1 cellular context compared by ENCODE assay signal in the genomic region with DNA sequence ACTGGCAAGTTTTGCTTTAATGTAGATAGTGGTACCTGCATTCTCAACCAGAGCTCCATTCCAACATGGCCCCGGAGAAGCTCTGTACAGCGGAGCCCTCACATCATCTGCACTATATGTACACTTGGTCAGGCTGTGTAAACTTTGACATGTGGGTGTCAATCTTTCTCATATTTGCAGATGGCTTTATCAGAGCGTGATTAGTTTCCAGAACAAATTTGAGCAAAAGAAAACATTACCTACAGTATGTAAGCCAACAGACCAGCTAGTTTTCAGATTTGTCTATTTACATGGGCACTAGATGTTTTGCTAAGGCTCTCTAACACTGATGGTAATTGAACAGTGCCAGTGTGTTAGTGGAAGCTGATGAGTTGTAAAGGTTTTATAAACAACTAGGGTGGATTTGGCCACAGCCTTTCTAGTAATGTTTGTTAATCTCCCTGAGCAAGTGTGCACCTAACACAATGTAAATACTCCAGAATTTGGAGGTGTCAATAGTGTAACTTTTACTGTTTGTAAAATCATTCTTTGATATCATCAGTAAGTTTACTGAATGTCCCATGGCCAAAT.
TF ChIP-seq lines count a peak whose summit lies in the region.

No MANE protein-coding gene starts in this region.

TF ChIP-seq in HepG2, 621 proteins besides CTCF, POLR2A, EP300 and RAD21 (continued from another document and continues in another):
- TF ChIP-seq, protein P1, sequence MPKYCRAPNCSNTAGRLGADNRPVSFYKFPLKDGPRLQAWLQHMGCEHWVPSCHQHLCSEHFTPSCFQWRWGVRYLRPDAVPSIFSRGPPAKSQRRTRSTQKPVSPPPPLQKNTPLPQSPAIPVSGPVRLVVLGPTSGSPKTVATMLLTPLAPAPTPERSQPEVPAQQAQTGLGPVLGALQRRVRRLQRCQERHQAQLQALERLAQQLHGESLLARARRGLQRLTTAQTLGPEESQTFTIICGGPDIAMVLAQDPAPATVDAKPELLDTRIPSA (CRISPR knock-in tag; IDR thresholded peaks at IDR 0.05; ENCODE audit: borderline replicate concordance): no peak
- TF ChIP-seq HOXA3 (CRISPR knock-in tag; IDR thresholded peaks at IDR 0.05) (no peak; the same call in 1 of the 2 replicates), ZKSCAN1 (IDR thresholded peaks at IDR 0.05; ENCODE audit: low read length) (no peak), ZNF484 (CRISPR knock-in tag; IDR thresholded peaks at IDR 0.05; ENCODE audit: borderline replicate concordance, low read depth) (no peak), CENPX (CRISPR knock-in tag; IDR thresholded peaks at IDR 0.05) (no peak), ZMYM3 (CRISPR knock-in tag; IDR thresholded peaks at IDR 0.05) (no peak), NCOA2 (CRISPR knock-in tag; IDR thresholded peaks at IDR 0.05) (peak; percentile 58; the same call in 1 of the 2 replicates), ZSCAN20 (CRISPR knock-in tag; IDR thresholded peaks at IDR 0.05; ENCODE audit: borderline replicate concordance) (no peak), ZNF720 (CRISPR knock-in tag; IDR thresholded peaks at IDR 0.05) (no peak), PHF8 (CRISPR knock-in tag; IDR thresholded peaks at IDR 0.05) (0 out of 2 replicates have a peak, but pooled peaks have one; percentile 16), RFX1 (IDR thresholded peaks at IDR 0.05) (no peak), NCOA5 (CRISPR knock-in tag; IDR thresholded peaks at IDR 0.05) (no peak), AGO2 (optimal IDR thresholded peaks at IDR 0.05; ENCODE audit: low read depth, low read length) (no peak), ZSCAN22 (CRISPR knock-in tag; IDR thresholded peaks at IDR 0.05) (no peak), NFRKB (IDR thresholded peaks at IDR 0.05) (no peak), KDM5B (CRISPR knock-in tag; IDR thresholded peaks at IDR 0.05; ENCODE audit: borderline replicate concordance) (no peak), ZNF781 (CRISPR knock-in tag; IDR thresholded peaks at IDR 0.05; ENCODE audit: borderline replicate concordance, not compliant biosample characterization) (no peak), KLF13 (CRISPR knock-in tag; IDR thresholded peaks at IDR 0.05) (no peak), MYNN (CRISPR knock-in tag; IDR thresholded peaks at IDR 0.05; ENCODE audit: low read depth) (no peak), MXI1 (IDR thresholded peaks at IDR 0.05; ENCODE audit: borderline replicate concordance, low read depth, low read length) (no peak), CBFB (CRISPR knock-in tag; IDR thresholded peaks at IDR 0.05) (no peak), THYN1 (CRISPR knock-in tag; IDR thresholded peaks at IDR 0.05; ENCODE audit: borderline replicate concordance, low read depth) (no peak), ZNF234 (CRISPR knock-in tag; conservative IDR thresholded peaks at IDR 0.05) (no peak), ZNF547 (CRISPR knock-in tag; IDR thresholded peaks at IDR 0.05) (no peak), ZNF460 (CRISPR knock-in tag; IDR thresholded peaks at IDR 0.05; ENCODE audit: borderline replicate concordance) (no peak), ZNF12 (CRISPR knock-in tag; IDR thresholded peaks at IDR 0.05) (no peak), HIVEP1 (CRISPR knock-in tag; IDR thresholded peaks at IDR 0.05) (no peak), SNRNP70 (IDR thresholded peaks at IDR 0.05; ENCODE audit: low read depth, low read length) (no peak), KLF16 (CRISPR knock-in tag; IDR thresholded peaks at IDR 0.05) (no peak), TCF7L2 (IDR thresholded peaks at IDR 0.05; ENCODE audit: low read depth, low read length) (no peak)
- TF ChIP-seq, protein P2, sequence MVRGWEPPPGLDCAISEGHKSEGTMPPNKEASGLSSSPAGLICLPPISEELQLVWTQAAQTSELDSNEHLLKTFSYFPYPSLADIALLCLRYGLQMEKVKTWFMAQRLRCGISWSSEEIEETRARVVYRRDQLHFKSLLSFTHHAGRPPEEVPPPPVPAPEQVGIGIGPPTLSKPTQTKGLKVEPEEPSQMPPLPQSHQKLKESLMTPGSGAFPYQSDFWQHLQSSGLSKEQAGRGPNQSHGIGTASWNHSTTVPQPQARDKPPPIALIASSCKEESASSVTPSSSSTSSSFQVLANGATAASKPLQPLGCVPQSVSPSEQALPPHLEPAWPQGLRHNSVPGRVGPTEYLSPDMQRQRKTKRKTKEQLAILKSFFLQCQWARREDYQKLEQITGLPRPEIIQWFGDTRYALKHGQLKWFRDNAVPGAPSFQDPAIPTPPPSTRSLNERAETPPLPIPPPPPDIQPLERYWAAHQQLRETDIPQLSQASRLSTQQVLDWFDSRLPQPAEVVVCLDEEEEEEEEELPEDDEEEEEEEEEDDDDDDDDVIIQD (CRISPR knock-in tag; IDR thresholded peaks at IDR 0.05; ENCODE audit: low read depth): no peak
- TF ChIP-seq, protein P3, sequence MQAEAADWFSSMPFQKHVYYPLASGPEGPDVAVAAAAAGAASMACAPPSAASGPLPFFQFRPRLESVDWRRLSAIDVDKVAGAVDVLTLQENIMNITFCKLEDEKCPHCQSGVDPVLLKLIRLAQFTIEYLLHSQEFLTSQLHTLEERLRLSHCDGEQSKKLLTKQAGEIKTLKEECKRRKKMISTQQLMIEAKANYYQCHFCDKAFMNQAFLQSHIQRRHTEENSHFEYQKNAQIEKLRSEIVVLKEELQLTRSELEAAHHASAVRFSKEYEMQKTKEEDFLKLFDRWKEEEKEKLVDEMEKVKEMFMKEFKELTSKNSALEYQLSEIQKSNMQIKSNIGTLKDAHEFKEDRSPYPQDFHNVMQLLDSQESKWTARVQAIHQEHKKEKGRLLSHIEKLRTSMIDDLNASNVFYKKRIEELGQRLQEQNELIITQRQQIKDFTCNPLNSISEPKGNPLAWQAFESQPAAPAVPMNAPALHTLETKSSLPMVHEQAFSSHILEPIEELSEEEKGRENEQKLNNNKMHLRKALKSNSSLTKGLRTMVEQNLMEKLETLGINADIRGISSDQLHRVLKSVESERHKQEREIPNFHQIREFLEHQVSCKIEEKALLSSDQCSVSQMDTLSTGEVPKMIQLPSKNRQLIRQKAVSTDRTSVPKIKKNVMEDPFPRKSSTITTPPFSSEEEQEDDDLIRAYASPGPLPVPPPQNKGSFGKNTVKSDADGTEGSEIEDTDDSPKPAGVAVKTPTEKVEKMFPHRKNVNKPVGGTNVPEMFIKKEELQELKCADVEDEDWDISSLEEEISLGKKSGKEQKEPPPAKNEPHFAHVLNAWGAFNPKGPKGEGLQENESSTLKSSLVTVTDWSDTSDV (CRISPR knock-in tag; IDR thresholded peaks at IDR 0.05): no peak
- TF ChIP-seq, protein P4, sequence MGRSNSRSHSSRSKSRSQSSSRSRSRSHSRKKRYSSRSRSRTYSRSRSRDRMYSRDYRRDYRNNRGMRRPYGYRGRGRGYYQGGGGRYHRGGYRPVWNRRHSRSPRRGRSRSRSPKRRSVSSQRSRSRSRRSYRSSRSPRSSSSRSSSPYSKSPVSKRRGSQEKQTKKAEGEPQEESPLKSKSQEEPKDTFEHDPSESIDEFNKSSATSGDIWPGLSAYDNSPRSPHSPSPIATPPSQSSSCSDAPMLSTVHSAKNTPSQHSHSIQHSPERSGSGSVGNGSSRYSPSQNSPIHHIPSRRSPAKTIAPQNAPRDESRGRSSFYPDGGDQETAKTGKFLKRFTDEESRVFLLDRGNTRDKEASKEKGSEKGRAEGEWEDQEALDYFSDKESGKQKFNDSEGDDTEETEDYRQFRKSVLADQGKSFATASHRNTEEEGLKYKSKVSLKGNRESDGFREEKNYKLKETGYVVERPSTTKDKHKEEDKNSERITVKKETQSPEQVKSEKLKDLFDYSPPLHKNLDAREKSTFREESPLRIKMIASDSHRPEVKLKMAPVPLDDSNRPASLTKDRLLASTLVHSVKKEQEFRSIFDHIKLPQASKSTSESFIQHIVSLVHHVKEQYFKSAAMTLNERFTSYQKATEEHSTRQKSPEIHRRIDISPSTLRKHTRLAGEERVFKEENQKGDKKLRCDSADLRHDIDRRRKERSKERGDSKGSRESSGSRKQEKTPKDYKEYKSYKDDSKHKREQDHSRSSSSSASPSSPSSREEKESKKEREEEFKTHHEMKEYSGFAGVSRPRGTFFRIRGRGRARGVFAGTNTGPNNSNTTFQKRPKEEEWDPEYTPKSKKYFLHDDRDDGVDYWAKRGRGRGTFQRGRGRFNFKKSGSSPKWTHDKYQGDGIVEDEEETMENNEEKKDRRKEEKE (IDR thresholded peaks at IDR 0.05): no peak
- TF ChIP-seq, protein P5, sequence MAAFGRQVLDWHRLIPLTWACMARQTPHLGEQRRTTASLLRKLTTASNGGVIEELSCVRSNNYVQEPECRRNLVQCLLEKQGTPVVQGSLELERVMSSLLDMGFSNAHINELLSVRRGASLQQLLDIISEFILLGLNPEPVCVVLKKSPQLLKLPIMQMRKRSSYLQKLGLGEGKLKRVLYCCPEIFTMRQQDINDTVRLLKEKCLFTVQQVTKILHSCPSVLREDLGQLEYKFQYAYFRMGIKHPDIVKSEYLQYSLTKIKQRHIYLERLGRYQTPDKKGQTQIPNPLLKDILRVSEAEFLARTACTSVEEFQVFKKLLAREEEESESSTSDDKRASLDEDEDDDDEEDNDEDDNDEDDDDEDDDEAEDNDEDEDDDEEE (CRISPR knock-in tag; IDR thresholded peaks at IDR 0.05): no peak
- TF ChIP-seq, protein P6, sequence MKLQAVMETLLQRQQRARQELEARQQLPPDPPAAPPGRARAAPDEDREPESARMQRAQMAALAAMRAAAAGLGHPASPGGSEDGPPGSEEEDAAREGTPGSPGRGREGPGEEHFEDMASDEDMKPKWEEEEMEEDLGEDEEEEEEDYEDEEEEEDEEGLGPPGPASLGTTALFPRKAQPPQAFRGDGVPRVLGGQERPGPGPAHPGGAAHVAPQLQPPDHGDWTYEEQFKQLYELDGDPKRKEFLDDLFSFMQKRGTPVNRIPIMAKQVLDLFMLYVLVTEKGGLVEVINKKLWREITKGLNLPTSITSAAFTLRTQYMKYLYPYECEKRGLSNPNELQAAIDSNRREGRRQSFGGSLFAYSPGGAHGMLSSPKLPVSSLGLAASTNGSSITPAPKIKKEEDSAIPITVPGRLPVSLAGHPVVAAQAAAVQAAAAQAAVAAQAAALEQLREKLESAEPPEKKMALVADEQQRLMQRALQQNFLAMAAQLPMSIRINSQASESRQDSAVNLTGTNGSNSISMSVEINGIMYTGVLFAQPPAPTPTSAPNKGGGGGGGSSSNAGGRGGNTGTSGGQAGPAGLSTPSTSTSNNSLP (IDR thresholded peaks at IDR 0.05; ENCODE audit: low read depth, low read length): peak; percentile 49; the same call in 1 of the 2 replicates
- TF ChIP-seq, protein P7, sequence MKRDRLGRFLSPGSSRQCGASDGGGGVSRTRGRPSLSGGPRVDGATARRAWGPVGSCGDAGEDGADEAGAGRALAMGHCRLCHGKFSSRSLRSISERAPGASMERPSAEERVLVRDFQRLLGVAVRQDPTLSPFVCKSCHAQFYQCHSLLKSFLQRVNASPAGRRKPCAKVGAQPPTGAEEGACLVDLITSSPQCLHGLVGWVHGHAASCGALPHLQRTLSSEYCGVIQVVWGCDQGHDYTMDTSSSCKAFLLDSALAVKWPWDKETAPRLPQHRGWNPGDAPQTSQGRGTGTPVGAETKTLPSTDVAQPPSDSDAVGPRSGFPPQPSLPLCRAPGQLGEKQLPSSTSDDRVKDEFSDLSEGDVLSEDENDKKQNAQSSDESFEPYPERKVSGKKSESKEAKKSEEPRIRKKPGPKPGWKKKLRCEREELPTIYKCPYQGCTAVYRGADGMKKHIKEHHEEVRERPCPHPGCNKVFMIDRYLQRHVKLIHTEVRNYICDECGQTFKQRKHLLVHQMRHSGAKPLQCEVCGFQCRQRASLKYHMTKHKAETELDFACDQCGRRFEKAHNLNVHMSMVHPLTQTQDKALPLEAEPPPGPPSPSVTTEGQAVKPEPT (CRISPR knock-in tag; IDR thresholded peaks at IDR 0.05; ENCODE audit: low read depth): no peak
- TF ChIP-seq, protein P8, sequence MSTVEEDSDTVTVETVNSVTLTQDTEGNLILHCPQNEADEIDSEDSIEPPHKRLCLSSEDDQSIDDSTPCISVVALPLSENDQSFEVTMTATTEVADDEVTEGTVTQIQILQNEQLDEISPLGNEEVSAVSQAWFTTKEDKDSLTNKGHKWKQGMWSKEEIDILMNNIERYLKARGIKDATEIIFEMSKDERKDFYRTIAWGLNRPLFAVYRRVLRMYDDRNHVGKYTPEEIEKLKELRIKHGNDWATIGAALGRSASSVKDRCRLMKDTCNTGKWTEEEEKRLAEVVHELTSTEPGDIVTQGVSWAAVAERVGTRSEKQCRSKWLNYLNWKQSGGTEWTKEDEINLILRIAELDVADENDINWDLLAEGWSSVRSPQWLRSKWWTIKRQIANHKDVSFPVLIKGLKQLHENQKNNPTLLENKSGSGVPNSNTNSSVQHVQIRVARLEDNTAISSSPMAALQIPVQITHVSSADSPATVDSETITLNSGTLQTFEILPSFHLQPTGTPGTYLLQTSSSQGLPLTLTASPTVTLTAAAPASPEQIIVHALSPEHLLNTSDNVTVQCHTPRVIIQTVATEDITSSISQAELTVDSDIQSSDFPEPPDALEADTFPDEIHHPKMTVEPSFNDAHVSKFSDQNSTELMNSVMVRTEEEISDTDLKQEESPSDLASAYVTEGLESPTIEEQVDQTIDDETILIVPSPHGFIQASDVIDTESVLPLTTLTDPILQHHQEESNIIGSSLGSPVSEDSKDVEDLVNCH (CRISPR knock-in tag; IDR thresholded peaks at IDR 0.05): no peak
- TF ChIP-seq, protein P9, sequence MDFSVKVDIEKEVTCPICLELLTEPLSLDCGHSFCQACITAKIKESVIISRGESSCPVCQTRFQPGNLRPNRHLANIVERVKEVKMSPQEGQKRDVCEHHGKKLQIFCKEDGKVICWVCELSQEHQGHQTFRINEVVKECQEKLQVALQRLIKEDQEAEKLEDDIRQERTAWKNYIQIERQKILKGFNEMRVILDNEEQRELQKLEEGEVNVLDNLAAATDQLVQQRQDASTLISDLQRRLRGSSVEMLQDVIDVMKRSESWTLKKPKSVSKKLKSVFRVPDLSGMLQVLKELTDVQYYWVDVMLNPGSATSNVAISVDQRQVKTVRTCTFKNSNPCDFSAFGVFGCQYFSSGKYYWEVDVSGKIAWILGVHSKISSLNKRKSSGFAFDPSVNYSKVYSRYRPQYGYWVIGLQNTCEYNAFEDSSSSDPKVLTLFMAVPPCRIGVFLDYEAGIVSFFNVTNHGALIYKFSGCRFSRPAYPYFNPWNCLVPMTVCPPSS (IDR thresholded peaks at IDR 0.05): no peak
- TF ChIP-seq, protein P10, sequence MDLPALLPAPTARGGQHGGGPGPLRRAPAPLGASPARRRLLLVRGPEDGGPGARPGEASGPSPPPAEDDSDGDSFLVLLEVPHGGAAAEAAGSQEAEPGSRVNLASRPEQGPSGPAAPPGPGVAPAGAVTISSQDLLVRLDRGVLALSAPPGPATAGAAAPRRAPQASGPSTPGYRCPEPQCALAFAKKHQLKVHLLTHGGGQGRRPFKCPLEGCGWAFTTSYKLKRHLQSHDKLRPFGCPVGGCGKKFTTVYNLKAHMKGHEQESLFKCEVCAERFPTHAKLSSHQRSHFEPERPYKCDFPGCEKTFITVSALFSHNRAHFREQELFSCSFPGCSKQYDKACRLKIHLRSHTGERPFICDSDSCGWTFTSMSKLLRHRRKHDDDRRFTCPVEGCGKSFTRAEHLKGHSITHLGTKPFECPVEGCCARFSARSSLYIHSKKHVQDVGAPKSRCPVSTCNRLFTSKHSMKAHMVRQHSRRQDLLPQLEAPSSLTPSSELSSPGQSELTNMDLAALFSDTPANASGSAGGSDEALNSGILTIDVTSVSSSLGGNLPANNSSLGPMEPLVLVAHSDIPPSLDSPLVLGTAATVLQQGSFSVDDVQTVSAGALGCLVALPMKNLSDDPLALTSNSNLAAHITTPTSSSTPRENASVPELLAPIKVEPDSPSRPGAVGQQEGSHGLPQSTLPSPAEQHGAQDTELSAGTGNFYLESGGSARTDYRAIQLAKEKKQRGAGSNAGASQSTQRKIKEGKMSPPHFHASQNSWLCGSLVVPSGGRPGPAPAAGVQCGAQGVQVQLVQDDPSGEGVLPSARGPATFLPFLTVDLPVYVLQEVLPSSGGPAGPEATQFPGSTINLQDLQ (CRISPR knock-in tag; IDR thresholded peaks at IDR 0.05): no peak
